In the genomic region with DNA sequence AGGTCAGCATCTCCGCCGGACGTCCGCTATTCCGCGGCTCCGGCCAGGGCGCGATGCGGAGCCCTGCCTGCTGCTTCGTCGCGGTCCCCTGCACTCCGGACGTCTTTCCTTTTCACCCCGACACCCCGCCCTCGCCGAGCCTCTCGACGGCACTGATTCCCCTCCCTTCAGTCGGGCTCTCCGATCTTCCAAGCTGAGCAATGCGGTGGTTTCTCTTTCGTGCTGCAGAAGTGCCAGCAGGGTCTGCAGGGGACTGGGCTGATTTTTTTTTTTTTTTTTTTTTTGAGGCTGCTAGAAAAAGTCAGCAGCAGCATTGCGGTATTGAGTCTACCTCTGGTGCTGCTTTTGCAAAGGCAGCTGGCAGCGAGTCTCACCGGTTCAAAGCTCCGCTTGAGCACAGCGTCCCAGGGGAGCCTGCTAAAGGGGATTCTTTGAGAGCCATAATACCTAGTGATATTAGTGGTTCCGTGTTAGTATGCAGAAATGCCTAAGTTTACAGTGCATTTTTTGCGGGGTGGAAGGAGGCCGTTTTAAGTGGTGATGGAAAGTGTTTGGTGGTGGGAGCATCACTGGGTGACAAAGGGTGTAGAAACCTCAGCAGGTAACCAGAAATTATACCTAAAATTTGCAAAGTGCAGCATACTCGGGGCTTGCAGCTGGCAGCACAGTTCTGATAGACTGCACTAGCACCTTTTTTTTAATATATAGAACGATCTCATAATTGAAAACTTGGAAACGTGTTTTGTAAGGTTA, we compare ENCODE assay signal across 8 cellular contexts. TPM values are rescaled to one million over a fixed set of nuclear protein-coding genes. Genes with fewer than 3 reads are reported as not detected.
DNase-seq lines count a peak whose midpoint lies in the region; ATAC-seq, FAIRE-seq and TF ChIP-seq lines count a peak whose summit lies in the region.

No MANE protein-coding gene starts in this region.

- H3K4me2 ChIP-seq in mammary epithelial cell (ENCODE audit: insufficient read depth, low read depth, low read length), result peak overlapping the region; percentile 87

- H3K9ac ChIP-seq in mammary epithelial cell (ENCODE audit: insufficient read depth, low read length), result peak overlapping the region; percentile 49

- peak; percentile 35 for ATAC-seq in HG02870 (IDR thresholded peaks at IDR 0.05; ENCODE audit: unreplicated experiment)
- ATAC-seq in omental fat pad (ENCODE audit: low FRiP score), result no peak

- H3K79me2 ChIP-seq in mammary epithelial cell (ENCODE audit: insufficient read depth, low read length), result peaks cover 71% of the 10 kb centered on the region

- H3K27me3 ChIP-seq in mammary epithelial cell (ENCODE audit: insufficient read depth, low read length), result no peaks in the 10 kb centered on the region

- dilution Hi-C loops in mammary epithelial cell (cut with HindIII; ENCODE audit: low sequenced_read_pairs), result no loop called here

- in situ Hi-C loops in mammary epithelial cell (cut with MboI; ENCODE audit: low sequenced_read_pairs in 2 of 2), result loop anchor here in 1 of 2 donors (25.0 kb wide), 1 partner anchor 126 kb away; no protein-coding TSS in a partner anchor

- 3% methylated on average over 17 of the region's 36 CpGs for WGBS in mammary epithelial cell (ENCODE audit: low coverage, missing lambda C conversion rate)

- H3K4me3 ChIP-seq in mammary epithelial cell (replicated peaks in 1 of 3; ENCODE audit: insufficient read depth in 1 of 3, low read depth in 2 of 3, low read length in 3 of 3), result peak overlapping the region; percentile 61 to 80 (median 77)

- H3K36me3 ChIP-seq in mammary epithelial cell (ENCODE audit: insufficient read depth, low read length), result no peaks in the 10 kb centered on the region

- no peak for DNase-seq in GM18507 (ENCODE audit: extremely low spot score, insufficient read length, low read depth)
- DNase-seq in NCI-H1694 treated with DMSO at 0.1 percent for 48 hours (lab: John Stamatoyannopoulos, UW), result peak; percentile 54
- peak; percentile 66 for DNase-seq in mammary epithelial cell
- peak; percentile 78 for DNase-seq in islet precursor cell
- DNase-seq in stimulated activated CD4-positive, alpha-beta T cell treated with anti-CD3 and anti-CD28 coated beads, Interleukin-15, amount 100 ng/mL, for 24 hours, result peak; percentile 84
- DNase-seq in omental fat pad (ENCODE audit: low spot score), result no peak

- no peak for TF ChIP-seq CTCF in VCaP (conservative IDR thresholded peaks at IDR 0.05)
- no peak for TF ChIP-seq CTCF in mammary epithelial cell (conservative IDR thresholded peaks at IDR 0.05 in 1 of 2, IDR thresholded peaks at IDR 0.05 in 1 of 2; ENCODE audit: extremely low read depth in 1 of 2, insufficient read depth in 1 of 2, low read depth in 1 of 2, low read length in 2 of 2)
- TF ChIP-seq CTCF in omental fat pad (IDR thresholded peaks at IDR 0.05), result no peak

- H3K4me1 ChIP-seq in mammary epithelial cell (ENCODE audit: insufficient read depth, low read length), result peaks cover 31% of the 10 kb centered on the region

- no peaks in the 10 kb centered on the region for H4K20me1 ChIP-seq in mammary epithelial cell (ENCODE audit: insufficient read depth, low read length)

- FAIRE-seq in GM18507 (lab: Jason Lieb, UNC), result peak; percentile 78

- BruUV-seq in mammary epithelial cell (replicated peaks; lab: Mats Ljungman, UMichigan), result TSS peak; percentile 8

- H2AFZ ChIP-seq in mammary epithelial cell (ENCODE audit: low read depth, low read length), result peak overlapping the region; percentile 68

- CTCF ChIA-PET in mammary epithelial cell (lab: Charles Lee; ENCODE audit: low non-redundant PET), result interaction anchor here (0.7 kb wide), 1 partner anchor 12 kb away, joined by 8 read pairs; no protein-coding TSS in a partner anchor

- H3K27ac ChIP-seq in VCaP (peak overlapping the region; percentile 95), mammary epithelial cell (ENCODE audit: insufficient read depth, low read depth, low read length) (peak overlapping the region; percentile 57)

- intact Hi-C loops in mammary epithelial cell (cut with micrococcal nuclease), result loop anchor here (2.0 to 10.0 kb wide), 5 partner anchors 33 to 537 kb away; a partner anchor contains a TSS

- no peaks in the 10 kb centered on the region for H3K9me3 ChIP-seq in mammary epithelial cell (replicated peaks; ENCODE audit: insufficient read depth, low read length)

RNA-seq across cellular contexts. Expression of a gene that starts 1.0 kb away (rescaled TPM):
- 10 to 100 TPM; 37.9 to 56.0 TPM for total RNA-seq in mammary epithelial cell
- 28.3 TPM for polyA plus RNA-seq in mammary epithelial cell
- 18.9 TPM for polyA minus RNA-seq in mammary epithelial cell
- 10 to 100 TPM; 16.9 to 29.5 (median 22.4) TPM for total RNA-seq in omental fat pad

Comparison
In these comparisons a context has a peak if more than half of its experiments do, and no peak if none do; other contexts are left out.
1. DNase-seq: peak in NCI-H1694 treated with DMSO at 0.1 percent for 48 hours (single experiment), mammary epithelial cell (single experiment), islet precursor cell (single experiment) and stimulated activated CD4-positive, alpha-beta T cell treated with anti-CD3 and anti-CD28 coated beads, Interleukin-15, amount 100 ng/mL, for 24 hours (single experiment); none in GM18507 (single experiment) and omental fat pad (single experiment).